ENCODE assay signal across 15 cellular contexts in the genomic region with DNA sequence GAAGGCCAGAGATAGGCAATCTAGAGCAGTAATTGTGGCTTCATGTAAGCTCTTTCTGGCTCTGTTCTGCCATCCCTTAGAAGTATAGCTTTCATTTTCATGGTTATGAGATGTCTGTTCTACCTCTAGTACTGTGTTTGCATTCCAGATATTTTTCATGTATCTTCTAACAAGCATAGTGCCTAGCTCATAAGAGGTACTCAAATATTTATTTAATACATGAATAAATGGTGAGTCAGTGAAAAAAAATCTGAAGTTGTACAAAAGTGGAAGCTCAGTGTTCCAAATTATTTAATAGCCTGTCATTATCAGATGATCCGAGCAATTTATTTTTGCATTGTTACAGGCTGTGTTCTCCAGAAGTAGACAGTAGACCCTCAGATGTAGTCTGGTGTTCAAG.
DNase-seq lines count a peak whose midpoint lies in the region; ATAC-seq and TF ChIP-seq lines count a peak whose summit lies in the region.
"Had no signal": no experiment of that assay in that cellular context is flagged by ENCODE, and none has a peak within 500 bp of the region (broad histone marks: within the 10 kb centered on the region; RNA-seq: fewer than 3 reads in every experiment).

No MANE protein-coding gene starts in this region.

- H3K9me3 ChIP-seq in Loucy (ENCODE audit: insufficient read depth, low read depth, low read length) = no peaks in the 10 kb centered on the region
- H3K9me3 ChIP-seq in endodermal cell (ENCODE audit: control insufficient read depth, low read length) = no peaks in the 10 kb centered on the region
- no peaks in the 10 kb centered on the region for H3K9me3 ChIP-seq in osteoblast (ENCODE audit: low read depth, low read length)
- no peaks in the 10 kb centered on the region for H3K9me3 ChIP-seq in mucosa of descending colon
- H3K9me3 ChIP-seq: esophagus squamous epithelium had no signal

- H2AFZ ChIP-seq in Loucy (ENCODE audit: low read length) = no peak overlapping the region
- H2AFZ ChIP-seq in osteoblast (ENCODE audit: low read length) = peak overlapping the region; percentile 34

- no peaks in the 10 kb centered on the region for H3F3A ChIP-seq in Loucy (ENCODE audit: low read depth)

- CTCF ChIA-PET in activated CD8-positive, alpha-beta T cell treated with anti-CD3 and anti-CD28 coated beads for 36 hours (lab: Charles Lee) = interaction anchor here (0.9 to 7.1 kb wide), 6 partner anchors 10 to 205 kb away, joined by 3 to 94 read pairs (median 4); no protein-coding TSS in a partner anchor

- H3K9ac ChIP-seq in Loucy (ENCODE audit: low read depth, low read length, poor library complexity, severe bottlenecking) (no peak overlapping the region), endodermal cell (ENCODE audit: extremely low read depth, low read length, poor library complexity, severe bottlenecking) (no peak overlapping the region)

- H3K4me3 ChIP-seq in Loucy (ENCODE audit: low read length, poor library complexity, severe bottlenecking) (no peak overlapping the region), endodermal cell (ENCODE audit: low read length) (peak overlapping the region; percentile 0), osteoblast (ENCODE audit: insufficient read depth, low read length) (no peak overlapping the region), mucosa of descending colon (no peak overlapping the region)
- H3K4me3 ChIP-seq: esophagus squamous epithelium had no signal

- H3K4me3 Mint-ChIP-seq in endodermal cell = no peak overlapping the region
- no peak overlapping the region for H3K4me3 Mint-ChIP-seq in activated CD8-positive, alpha-beta T cell treated with anti-CD3 and anti-CD28 coated beads for 36 hours
- H3K4me3 Mint-ChIP-seq: activated CD4-positive, alpha-beta memory T cell treated with anti-CD3 and anti-CD28 coated beads, Interleukin-2, amount 10 ng/mL, durations not matched to agents 7 days and 5 days; CD14-positive monocyte; stimulated activated naive CD8-positive, alpha-beta T cell treated with anti-CD3 and anti-CD28 coated beads, Interleukin-15, Interleukin-2, amounts not matched to agents 100 ng/mL and 50 ng/mL, for 24 hours had no signal

- TF ChIP-seq CTCF in C4-2B (conservative IDR thresholded peaks at IDR 0.05) = no peak
- no peak for TF ChIP-seq CTCF in Loucy (conservative IDR thresholded peaks at IDR 0.05; ENCODE audit: low read length)
- TF ChIP-seq CTCF in endodermal cell (conservative IDR thresholded peaks at IDR 0.05) = no peak
- no peak for TF ChIP-seq CTCF in osteoblast (IDR thresholded peaks at IDR 0.05; ENCODE audit: extremely low read depth, low read depth, low read length)
- TF ChIP-seq CTCF in mucosa of descending colon (IDR thresholded peaks at IDR 0.05) = no peak
- TF ChIP-seq CTCF in activated CD8-positive, alpha-beta T cell treated with anti-CD3 and anti-CD28 coated beads for 36 hours (IDR thresholded peaks at IDR 0.05) = no peak

- H3K27me3 ChIP-seq in Loucy (ENCODE audit: insufficient read depth, low read length, poor library complexity, severe bottlenecking) (no peaks in the 10 kb centered on the region), endodermal cell (ENCODE audit: control insufficient read depth, insufficient read depth, low read length, poor library complexity, severe bottlenecking) (no peaks in the 10 kb centered on the region), osteoblast (ENCODE audit: insufficient read depth, low read length) (no peaks in the 10 kb centered on the region)
- H3K27me3 ChIP-seq: esophagus squamous epithelium had no signal

- H3K79me2 ChIP-seq in Loucy (ENCODE audit: insufficient read depth, low read length) = no peaks in the 10 kb centered on the region
- no peaks in the 10 kb centered on the region for H3K79me2 ChIP-seq in osteoblast (ENCODE audit: insufficient read depth, low read length)

- no peaks in the 10 kb centered on the region for H3K27me3 Mint-ChIP-seq in endodermal cell (ENCODE audit: insufficient read depth)
- H3K27me3 Mint-ChIP-seq in activated CD8-positive, alpha-beta T cell treated with anti-CD3 and anti-CD28 coated beads for 36 hours = peaks cover 4% of the 10 kb centered on the region
- H3K27me3 Mint-ChIP-seq: activated CD4-positive, alpha-beta memory T cell treated with anti-CD3 and anti-CD28 coated beads, Interleukin-2, amount 10 ng/mL, durations not matched to agents 7 days and 5 days; stimulated activated naive CD8-positive, alpha-beta T cell treated with anti-CD3 and anti-CD28 coated beads, Interleukin-15, Interleukin-2, amounts not matched to agents 100 ng/mL and 50 ng/mL, for 24 hours had no signal

- intact Hi-C loops in mucosa of descending colon (cut with DNase I, micrococcal nuclease) = loop anchor here in 1 of 2 donors (10.0 kb wide), 1 partner anchor 209 kb away; no protein-coding TSS in a partner anchor
- intact Hi-C loops in activated CD8-positive, alpha-beta T cell treated with anti-CD3 and anti-CD28 coated beads for 36 hours (cut with micrococcal nuclease) = no loop called here

- H3K9me2 ChIP-seq in Loucy (replicated peaks; ENCODE audit: low read depth, low read length) = no peaks in the 10 kb centered on the region

- H3K36me3 ChIP-seq in Loucy (ENCODE audit: insufficient read depth, low read length) (no peaks in the 10 kb centered on the region), endodermal cell (ENCODE audit: control insufficient read depth, insufficient read depth, low read length) (no peaks in the 10 kb centered on the region), osteoblast (ENCODE audit: insufficient read depth, low read length) (no peaks in the 10 kb centered on the region), mucosa of descending colon (ENCODE audit: low read depth) (no peaks in the 10 kb centered on the region)
- H3K36me3 ChIP-seq: esophagus squamous epithelium had no signal

- H3K9me3 Mint-ChIP-seq in endodermal cell = peaks cover 12% of the 10 kb centered on the region
- peaks cover 2% of the 10 kb centered on the region for H3K9me3 Mint-ChIP-seq in activated CD8-positive, alpha-beta T cell treated with anti-CD3 and anti-CD28 coated beads for 36 hours

- peak overlapping the region; percentile 87; the same call in 1 of the 2 replicates for H3K27ac ChIP-seq in C4-2B
- no peak overlapping the region for H3K27ac ChIP-seq in endodermal cell (ENCODE audit: low read depth, low read length)
- H3K27ac ChIP-seq in osteoblast (ENCODE audit: low read depth, low read length) = peak overlapping the region; percentile 56
- H3K27ac ChIP-seq: esophagus squamous epithelium had no signal

- peak overlapping the region; percentile 34 for H3K4me2 ChIP-seq in Loucy (ENCODE audit: low read depth, low read length, poor library complexity, severe bottlenecking)
- H3K4me2 ChIP-seq in osteoblast (ENCODE audit: insufficient read depth, low read length) = peak overlapping the region; percentile 12

- H3K4me1 ChIP-seq in Loucy (ENCODE audit: insufficient read depth, low read length, poor library complexity, severe bottlenecking) = peaks cover 9% of the 10 kb centered on the region
- H3K4me1 ChIP-seq in endodermal cell (ENCODE audit: control insufficient read depth, insufficient read depth, low read length) = peaks cover 4% of the 10 kb centered on the region
- peaks cover 12% of the 10 kb centered on the region for H3K4me1 ChIP-seq in osteoblast (ENCODE audit: insufficient read depth, low read length)
- H3K4me1 ChIP-seq in mucosa of descending colon (ENCODE audit: low read depth) = no peaks in the 10 kb centered on the region

- ATAC-seq in mucosa of descending colon = no peak
- no peak for ATAC-seq in activated CD8-positive, alpha-beta T cell treated with anti-CD3 and anti-CD28 coated beads for 36 hours
- ATAC-seq: HCT116 had no signal

- H3K27ac Mint-ChIP-seq in endodermal cell = no peak overlapping the region
- H3K27ac Mint-ChIP-seq in activated CD8-positive, alpha-beta T cell treated with anti-CD3 and anti-CD28 coated beads for 36 hours = no peak overlapping the region
- H3K27ac Mint-ChIP-seq: activated CD4-positive, alpha-beta memory T cell treated with anti-CD3 and anti-CD28 coated beads, Interleukin-2, amount 10 ng/mL, durations not matched to agents 7 days and 5 days; CD14-positive monocyte; stimulated activated naive CD8-positive, alpha-beta T cell treated with anti-CD3 and anti-CD28 coated beads, Interleukin-15, Interleukin-2, amounts not matched to agents 100 ng/mL and 50 ng/mL, for 24 hours had no signal

- POLR2A ChIA-PET in activated CD8-positive, alpha-beta T cell treated with anti-CD3 and anti-CD28 coated beads for 36 hours (lab: Charles Lee) = interaction anchor here (0.8 kb wide), 1 partner anchor 206 kb away, joined by 4 read pairs; no protein-coding TSS in a partner anchor

- peaks cover 21% of the 10 kb centered on the region for H3K4me1 Mint-ChIP-seq in endodermal cell
- peaks cover 19% of the 10 kb centered on the region for H3K4me1 Mint-ChIP-seq in activated CD8-positive, alpha-beta T cell treated with anti-CD3 and anti-CD28 coated beads for 36 hours (ENCODE audit: low read depth)
- H3K4me1 Mint-ChIP-seq: activated CD4-positive, alpha-beta memory T cell treated with anti-CD3 and anti-CD28 coated beads, Interleukin-2, amount 10 ng/mL, durations not matched to agents 7 days and 5 days; CD14-positive monocyte had no signal

- WGBS in endodermal cell (ENCODE audit: insufficient coverage in 1 of 2, insufficient read length in 1 of 2), 2 experiments = 89 to 91% methylated on average over 1 of the region's 1 CpG

- H4K20me1 ChIP-seq in Loucy (ENCODE audit: insufficient read depth, low read length, poor library complexity, severe bottlenecking) (no peaks in the 10 kb centered on the region), osteoblast (ENCODE audit: insufficient read depth, low read length) (no peaks in the 10 kb centered on the region)

- DNase-seq in endodermal cell (no peak), osteoblast (ENCODE audit: insufficient read length, low spot score, missing footprints) (peak; percentile 54), middle frontal gyrus (ENCODE audit: extremely low spot score, low spot score) (no peak), mucosa of descending colon (no peak), globus pallidus (ENCODE audit: low spot score) (no peak)
- DNase-seq in activated CD8-positive, alpha-beta T cell treated with anti-CD3 and anti-CD28 coated beads for 36 hours = no peak
- DNase-seq: activated CD4-positive, alpha-beta memory T cell treated with anti-CD3 and anti-CD28 coated beads, Interleukin-2, amount 10 ng/mL, durations not matched to agents 7 days and 5 days; activated gamma-delta T cell; esophagus squamous epithelium; RPMI8226 had no signal

- peaks cover 2% of the 10 kb centered on the region for H3K36me3 Mint-ChIP-seq in endodermal cell (ENCODE audit: low read depth)
- H3K36me3 Mint-ChIP-seq in activated CD8-positive, alpha-beta T cell treated with anti-CD3 and anti-CD28 coated beads for 36 hours (ENCODE audit: low read depth) = peaks cover 2% of the 10 kb centered on the region
- H3K36me3 Mint-ChIP-seq: CD14-positive monocyte had no signal
